ENCODE assay signal across 35 cellular contexts in genomic region chr12:129372876-129373275, GRCh38.
"Had no signal": no experiment of that assay in that cellular context is flagged by ENCODE, and none has a peak within 500 bp of the region (broad histone marks: within the 10 kb centered on the region; RNA-seq: fewer than 3 reads in every experiment).

No MANE protein-coding gene starts in this region.

- H3K9me3 ChIP-seq: MG63 had no signal

- H3K27ac ChIP-seq: RWPE1, VCaP had no signal

- DNase-seq: activated B cell treated with CpG ODN at 0.5 μM for 24 hours; activated CD4-positive, alpha-beta memory T cell treated with anti-CD3 and anti-CD28 coated beads for 36 hours; activated CD4-positive, alpha-beta T cell treated with anti-CD3 and anti-CD28 coated beads for 4 hours; activated CD4-positive, alpha-beta T cell treated with anti-CD3 and anti-CD28 coated beads, Interleukin-2, amount 50 U/mL, for 1 hour; activated CD4-positive, CD25-positive, alpha-beta regulatory T cell treated with anti-CD3 and anti-CD28 coated beads, Interleukin-2, amount 50 U/mL, for 72 hours; activated CD8-positive, alpha-beta memory T cell treated with anti-CD3 and anti-CD28 coated beads, Interleukin-2, amount 50 U/mL, for 4 hours; activated gamma-delta T cell treated with Interleukin-2 at 50 U/mL for 16 hours; activated naive CD4-positive, alpha-beta T cell treated with anti-CD3 and anti-CD28 coated beads, Interleukin-2, amount 10 ng/mL, durations not matched to agents 7 days and 5 days; activated naive CD8-positive, alpha-beta T cell treated with anti-CD3 and anti-CD28 coated beads, Interleukin-2, amount 50 U/mL, for 24 hours; activated T-cell treated with anti-CD3 and anti-CD28 coated beads for 4 hours; activated T-cell treated with anti-CD3 and anti-CD28 coated beads, Interleukin-2, amount 50 U/mL, for 4 hours; anterior cingulate cortex; caudate nucleus; Kasumi-1; KG1; MG63; NCI-H1048; NCI-H1105 treated with DMSO at 0.1 percent for 48 hours; NCI-H1436; NCI-H1694 treated with DMSO at 0.1 percent for 48 hours; NCI-H2029 treated with DMSO at 0.1 percent for 48 hours; NCI-H2107; NCI-H2171; NCI-H510A; NCI-H526; NCI-H748 treated with DMSO at 0.1 percent for 48 hours; NK-92 treated with Interleukin-12 subunit alpha and Interleukin-12 subunit beta, amount 100 ng/mL, for 24 hours; PC-3; SW 1271; T-helper 1 cell; T-helper 2 cell; T-helper 9 cell had no signal

- ATAC-seq: activated naive CD8-positive, alpha-beta T cell treated with anti-CD3 and anti-CD28 coated beads, Interleukin-2, amount 50 U/mL, for 24 hours; activated T-cell treated with anti-CD3 and anti-CD28 coated beads, Interleukin-2, amount 50 U/mL, for 4 hours; PC-3; Right ventricle myocardium inferior had no signal

- H3K27me3 ChIP-seq: MG63 had no signal

- H3K4me3 ChIP-seq: MG63 had no signal

- H3K36me3 ChIP-seq: MG63 had no signal
